19 cellular contexts compared by ENCODE assay signal in genomic region chr10:62022830-62023229, GRCh38.
DNase-seq lines count a peak whose midpoint lies in the region; ATAC-seq, FAIRE-seq and TF ChIP-seq lines count a peak whose summit lies in the region.
"Had no signal": no experiment of that assay in that cellular context is flagged by ENCODE, and none has a peak within 500 bp of the region (broad histone marks: within the 10 kb centered on the region; RNA-seq: fewer than 3 reads in every experiment).

No MANE protein-coding gene starts in this region.

- H3K27ac ChIP-seq in ascending aorta: peak overlapping the region; percentile 63 to 88
- H3K27ac ChIP-seq: colonic mucosa, epithelial cell of prostate, upper lobe of right lung had no signal

- no peak for TF ChIP-seq CTCF in ascending aorta (IDR thresholded peaks at IDR 0.05)
- no peak for TF ChIP-seq CTCF in nephron (IDR thresholded peaks at IDR 0.05; ENCODE audit: unreplicated experiment in 3 of 3)

- ATAC-seq in GM21717 (IDR thresholded peaks at IDR 0.05; ENCODE audit: unreplicated experiment): peak; percentile 15
- ATAC-seq in HG03139 (IDR thresholded peaks at IDR 0.05; ENCODE audit: unreplicated experiment): no peak
- ATAC-seq: sciatic nerve, upper lobe of right lung had no signal

- H3K36me3 ChIP-seq in ascending aorta: no peaks in the 10 kb centered on the region
- H3K36me3 ChIP-seq: colonic mucosa, Peyer's patch, upper lobe of right lung had no signal

- H3K27me3 Mint-ChIP-seq in nephron (ENCODE audit: low read depth): no peaks in the 10 kb centered on the region

- H3K27me3 ChIP-seq in ascending aorta: no peaks in the 10 kb centered on the region
- H3K27me3 ChIP-seq: colonic mucosa, Peyer's patch, upper lobe of right lung had no signal

- H3K4me1 ChIP-seq in ascending aorta: peaks cover 8 to 43% of the 10 kb centered on the region in 2 donors
- H3K4me1 ChIP-seq: colonic mucosa had no signal

- intact Hi-C loops in ascending aorta (cut with DNase I): no loop called here

- H3K4me3 Mint-ChIP-seq in nephron: no peak overlapping the region

- H3K27ac Mint-ChIP-seq in nephron: peak overlapping the region in 2 of 3 experiments; percentile 18 to 33

- FAIRE-seq in HTR-8/SVneo (lab: Jason Lieb, UNC): no peak
- FAIRE-seq: A204.1 had no signal

- H3K4me1 Mint-ChIP-seq in nephron: peaks cover 62% of the 10 kb centered on the region

- no peak overlapping the region for H3K4me3 ChIP-seq in ascending aorta
- H3K4me3 ChIP-seq: colonic mucosa, Peyer's patch, upper lobe of right lung had no signal

- peaks cover 0 to 7% of the 10 kb centered on the region in 2 donors for H3K9me3 ChIP-seq in ascending aorta
- H3K9me3 ChIP-seq: colonic mucosa, Peyer's patch, upper lobe of right lung had no signal

- peaks cover 19% of the 10 kb centered on the region for H3K36me3 Mint-ChIP-seq in nephron (ENCODE audit: low read depth)

- H3K9me3 Mint-ChIP-seq in nephron: peaks cover 6% of the 10 kb centered on the region

- DNase-seq in activated CD4-positive, alpha-beta T cell treated with anti-CD3 and anti-CD28 coated beads for 48 hours: peak; percentile 21
- no peak for DNase-seq in activated CD4-positive, alpha-beta T cell treated with anti-CD3 and anti-CD28 coated beads, Interleukin-2, amount 50 U/mL, for 48 hours
- no peak for DNase-seq in ascending aorta (ENCODE audit: low spot score in 2 of 2)
- no peak for DNase-seq in HTR-8/SVneo (ENCODE audit: insufficient read length, low spot score)
- DNase-seq in NCI-H2196 (lab: John Stamatoyannopoulos, UW; ENCODE audit: unreplicated experiment): no peak
- DNase-seq: aorta; colonic mucosa; HCEC 1CT; mesenchymal stem cell; NCI-H2029; Peyer's patch; stimulated activated CD4-positive, alpha-beta T cell treated with anti-CD3 and anti-CD28 coated beads, Interleukin-4, amount 100 ng/mL, for 24 hours; upper lobe of right lung had no signal
